Comparison of ENCODE assay signal across 1 cellular context in the genomic region with DNA sequence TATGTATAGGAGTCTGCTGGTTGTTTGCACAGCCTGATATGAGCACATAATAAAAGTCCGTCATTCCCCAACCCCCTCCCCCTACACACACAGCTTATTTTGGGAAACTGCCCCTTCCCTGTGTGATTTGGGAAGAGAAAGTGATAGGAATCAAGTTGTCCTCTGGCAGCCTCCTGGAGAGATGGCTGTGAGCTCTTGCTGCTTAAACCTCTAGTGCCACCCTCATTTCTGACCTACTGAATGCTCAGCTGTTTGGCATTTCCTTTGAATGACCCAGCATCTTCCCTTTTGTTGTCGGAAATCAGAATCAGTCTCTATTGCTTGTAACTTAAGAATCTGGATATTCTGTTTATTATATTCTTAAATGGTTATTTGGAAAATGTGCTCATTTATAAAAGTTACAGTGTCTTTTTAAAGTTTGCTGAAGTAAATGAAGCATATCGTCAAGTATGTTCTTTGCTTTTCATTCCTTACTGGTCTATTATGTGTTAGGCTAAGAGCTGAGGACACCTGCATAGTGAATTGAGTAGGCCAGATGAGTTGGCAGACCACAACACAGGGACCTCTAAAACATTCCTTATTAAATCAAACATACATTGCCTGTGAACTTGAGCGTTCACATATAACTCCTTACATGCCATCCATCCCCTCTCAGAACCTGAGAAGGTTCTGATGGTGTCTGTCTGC.
TF ChIP-seq lines count a peak whose summit lies in the region.

No MANE protein-coding gene starts in this region.

TF ChIP-seq in endothelial cell of umbilical vein, 7 proteins besides CTCF, POLR2A, EP300 and RAD21 (continued from another document):
- TF ChIP-seq JUN (IDR thresholded peaks at IDR 0.05; ENCODE audit: borderline replicate concordance, insufficient read depth, insufficient read length, low read depth): no peak
- no peak for TF ChIP-seq EZH2 (IDR thresholded peaks at IDR 0.05; ENCODE audit: borderline replicate concordance, low read depth, low read length, severe bottlenecking)
- peak; percentile 68 for TF ChIP-seq FOS (IDR thresholded peaks at IDR 0.05; ENCODE audit: borderline replicate concordance, insufficient read depth, low read length)
- no peak for TF ChIP-seq MYC (IDR thresholded peaks at IDR 0.05; ENCODE audit: low read depth, low read length)
